Comparison of ENCODE assay signal across 27 cellular contexts in the genomic region with DNA sequence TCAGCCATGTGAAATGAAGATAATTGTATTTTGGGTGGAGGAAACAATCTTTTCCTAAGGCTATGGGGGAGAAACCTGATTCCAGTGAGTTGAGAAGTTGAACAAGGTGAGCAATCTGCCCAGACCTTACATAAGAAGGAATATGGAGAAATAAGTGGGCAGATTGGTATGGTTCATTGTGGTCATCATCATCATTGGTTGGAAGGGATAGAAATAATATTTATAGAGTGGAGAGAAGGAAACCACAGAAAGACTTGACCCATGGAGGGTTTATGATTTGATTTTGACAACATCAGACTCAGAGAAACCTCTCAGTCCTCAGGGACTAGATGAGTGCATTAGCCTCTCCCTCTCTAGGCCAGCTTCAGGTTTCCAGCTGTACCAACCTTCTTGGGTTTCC.
"Had no signal": no experiment of that assay in that cellular context is flagged by ENCODE, and none has a peak within 500 bp of the region (broad histone marks: within the 10 kb centered on the region; RNA-seq: fewer than 3 reads in every experiment).

No MANE protein-coding gene starts in this region.

- H3K36me3 ChIP-seq: left ventricle myocardium inferior, neutrophil, right atrium auricular region, right lobe of liver, thyroid gland, transverse colon, upper lobe of left lung, vagina had no signal

- H3K36me3 Mint-ChIP-seq: memory B cell; stimulated activated memory B cell treated with anti-CD40 and anti-IgM and Interleukin-4, amounts not matched to agents 10 μg/mL and 1 μg/mL and 100 μg/mL, for 72 hours had no signal

- H3K4me3 Mint-ChIP-seq: memory B cell; naive thymus-derived CD8-positive, alpha-beta T cell; nephron; neural crest cell; stimulated activated memory B cell treated with anti-CD40 and anti-IgM and Interleukin-4, amounts not matched to agents 10 μg/mL and 1 μg/mL and 100 μg/mL, for 72 hours; stimulated activated naive CD8-positive, alpha-beta T cell treated with anti-CD3 and anti-CD28 coated beads, Interleukin-15, amount 100 ng/mL, for 72 hours had no signal

- H3K27me3 Mint-ChIP-seq: memory B cell; stimulated activated memory B cell treated with anti-CD40 and anti-IgM and Interleukin-4, amounts not matched to agents 10 μg/mL and 1 μg/mL and 100 μg/mL, for 72 hours; stimulated activated naive CD8-positive, alpha-beta T cell treated with anti-CD3 and anti-CD28 coated beads, Interleukin-15, amount 100 ng/mL, for 72 hours had no signal

- DNase-seq: islet precursor cell; left ventricle myocardium inferior; naive thymus-derived CD8-positive, alpha-beta T cell; occipital lobe; psoas muscle; right lobe of liver; stimulated activated CD4-positive, alpha-beta T cell treated with anti-CD3 and anti-CD28 coated beads, Interleukin-1b, Interleukin-23, amount 100 ng/mL, for 48 hours; stimulated activated CD4-positive, alpha-beta T cell treated with anti-CD3 and anti-CD28 coated beads, Interleukin-2, amount 100 ng/mL, for 48 hours; stimulated activated CD4-positive, alpha-beta T cell treated with anti-CD3 and anti-CD28 coated beads, Interleukin-4, amount 100 ng/mL, for 4 hours; stimulated activated CD8-positive, alpha-beta memory T cell treated with anti-CD3 and anti-CD28 coated beads, Interleukin-4, amount 100 ng/mL, for 48 hours; stimulated activated naive CD4-positive, alpha-beta T cell treated with Interleukin-2 at 50 U/mL for 16 hours; stimulated activated naive CD8-positive, alpha-beta T cell treated with anti-CD3 and anti-CD28 coated beads, Interleukin-15, amount 100 ng/mL, for 72 hours; testis; thyroid gland; transverse colon; upper lobe of left lung had no signal

- ATAC-seq: naive thymus-derived CD8-positive, alpha-beta T cell; psoas muscle; right lobe of liver; stimulated activated memory B cell treated with anti-CD40 and anti-IgM and Interleukin-4, amounts not matched to agents 10 μg/mL and 1 μg/mL and 100 μg/mL, for 72 hours; stimulated activated naive CD8-positive, alpha-beta T cell treated with anti-CD3 and anti-CD28 coated beads, Interleukin-15, amount 100 ng/mL, for 72 hours had no signal

- H3K27me3 ChIP-seq: hepatocyte, neutrophil, right atrium auricular region, right lobe of liver, testis, thyroid gland, transverse colon, upper lobe of left lung, vagina had no signal

- H2AFZ ChIP-seq: hepatocyte, parathyroid adenoma had no signal

- H3K27ac Mint-ChIP-seq: memory B cell; naive thymus-derived CD8-positive, alpha-beta T cell; nephron; stimulated activated memory B cell treated with anti-CD40 and anti-IgM and Interleukin-4, amounts not matched to agents 10 μg/mL and 1 μg/mL and 100 μg/mL, for 72 hours; stimulated activated naive CD8-positive, alpha-beta T cell treated with anti-CD3 and anti-CD28 coated beads, Interleukin-15, amount 100 ng/mL, for 72 hours had no signal

- H3K27ac ChIP-seq: hepatocyte, left ventricle myocardium inferior, neutrophil, parathyroid adenoma, psoas muscle, right atrium auricular region, right lobe of liver, testis, thyroid gland, transverse colon, upper lobe of left lung, vagina had no signal

- H3K79me2 ChIP-seq: hepatocyte, parathyroid adenoma had no signal

- H3K4me1 Mint-ChIP-seq: memory B cell; naive thymus-derived CD8-positive, alpha-beta T cell; nephron; neural crest cell; stimulated activated memory B cell treated with anti-CD40 and anti-IgM and Interleukin-4, amounts not matched to agents 10 μg/mL and 1 μg/mL and 100 μg/mL, for 72 hours; stimulated activated naive CD8-positive, alpha-beta T cell treated with anti-CD3 and anti-CD28 coated beads, Interleukin-15, amount 100 ng/mL, for 72 hours had no signal

- H3K4me3 ChIP-seq: hepatocyte, left ventricle myocardium inferior, lung, psoas muscle, right atrium auricular region, right lobe of liver, smooth muscle cell, testis, thyroid gland, transverse colon, upper lobe of left lung, vagina had no signal

- H3K4me2 ChIP-seq: hepatocyte, smooth muscle cell had no signal

- H3K9ac ChIP-seq: parathyroid adenoma had no signal

- H3K9me3 ChIP-seq: psoas muscle, right lobe of liver, testis, thyroid gland, transverse colon had no signal

- H3K4me1 ChIP-seq: left ventricle myocardium inferior, parathyroid adenoma, psoas muscle, right atrium auricular region, right lobe of liver, testis, thyroid gland, transverse colon, upper lobe of left lung, vagina had no signal
